Comparison of ENCODE assay signal across 17 cellular contexts in genomic region chr5:31185951-31186350, GRCh38. TPM values are rescaled to one million over a fixed set of nuclear protein-coding genes. Genes with fewer than 3 reads are reported as not detected.
"Had no signal": no experiment of that assay in that cellular context is flagged by ENCODE, and none has a peak within 500 bp of the region (broad histone marks: within the 10 kb centered on the region; RNA-seq: fewer than 3 reads in every experiment).

No MANE protein-coding gene starts in this region.

- H3K4me3 ChIP-seq: MG63, PC-9, SJCRH30, SK-N-MC had no signal

- H3K36me3 ChIP-seq: MG63, SJCRH30 had no signal

- H3K9me3 ChIP-seq: MG63, SJCRH30 had no signal

- H3K27me3 ChIP-seq: MG63, SJCRH30 had no signal

- DNase-seq: KG1, MG63, NCI-H1048, NCI-H1436, NCI-H187, NCI-H2107, NCI-H524 treated with DMSO at 0.1 percent for 48 hours, NCI-H526 treated with DMSO at 0.1 percent for 48 hours, NCI-H774, PC-9, SIG-M5 had no signal

- H3K27ac ChIP-seq: PC-9, RWPE1, SJCRH30, SK-N-MC had no signal

- H3K4me1 ChIP-seq: SJCRH30 had no signal

- ATAC-seq: Right ventricle myocardium inferior had no signal

RNA-seq across cellular contexts. Expression of gene CDH6, which starts 7.5 kb away (rescaled TPM):
- total RNA-seq: OCI-LY7, PC-9, SK-MEL-5 had no signal
